In the genomic region with DNA sequence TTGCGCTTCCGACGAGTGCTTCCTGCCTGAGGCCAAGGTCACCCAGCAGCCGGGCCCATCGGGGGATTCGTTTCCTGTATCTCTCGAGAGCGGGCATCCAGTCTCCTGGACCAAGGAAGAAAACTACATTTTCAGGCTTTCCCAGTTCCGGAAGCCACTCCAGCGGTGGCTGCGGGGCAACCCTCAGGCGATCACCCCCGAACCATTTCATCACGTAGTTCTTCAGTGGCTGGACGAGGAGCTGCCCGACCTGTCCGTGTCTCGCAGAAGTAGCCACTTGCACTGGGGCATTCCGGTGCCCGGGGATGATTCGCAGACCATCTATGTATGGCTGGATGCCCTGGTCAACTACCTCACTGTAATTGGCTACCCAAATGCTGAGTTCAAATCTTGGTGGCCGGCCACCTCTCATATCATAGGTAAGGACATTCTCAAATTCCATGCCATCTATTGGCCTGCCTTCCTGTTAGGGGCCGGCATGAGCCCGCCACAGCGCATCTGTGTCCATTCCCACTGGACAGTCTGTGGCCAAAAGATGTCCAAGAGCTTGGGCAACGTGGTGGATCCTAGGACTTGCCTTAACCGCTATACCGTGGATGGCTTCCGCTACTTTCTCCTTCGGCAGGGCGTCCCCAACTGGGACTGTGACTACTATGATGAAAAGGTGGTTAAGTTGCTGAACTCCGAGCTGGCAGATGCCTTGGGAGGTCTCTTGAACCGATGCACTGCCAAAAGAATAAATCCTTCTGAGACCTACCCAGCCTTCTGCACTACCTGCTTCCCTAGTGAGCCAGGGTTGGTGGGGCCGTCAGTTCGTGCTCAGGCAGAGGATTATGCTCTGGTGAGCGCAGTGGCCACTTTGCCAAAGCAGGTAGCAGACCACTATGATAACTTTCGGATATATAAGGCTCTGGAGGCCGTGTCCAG, we compare ENCODE assay signal across 2 cellular contexts.
TF ChIP-seq lines count a peak whose summit lies in the region.

No MANE protein-coding gene starts in this region.

TF ChIP-seq in HCT116, 20 proteins besides CTCF, POLR2A, EP300 and RAD21 (continued from another document):
- TF ChIP-seq, protein P1, sequence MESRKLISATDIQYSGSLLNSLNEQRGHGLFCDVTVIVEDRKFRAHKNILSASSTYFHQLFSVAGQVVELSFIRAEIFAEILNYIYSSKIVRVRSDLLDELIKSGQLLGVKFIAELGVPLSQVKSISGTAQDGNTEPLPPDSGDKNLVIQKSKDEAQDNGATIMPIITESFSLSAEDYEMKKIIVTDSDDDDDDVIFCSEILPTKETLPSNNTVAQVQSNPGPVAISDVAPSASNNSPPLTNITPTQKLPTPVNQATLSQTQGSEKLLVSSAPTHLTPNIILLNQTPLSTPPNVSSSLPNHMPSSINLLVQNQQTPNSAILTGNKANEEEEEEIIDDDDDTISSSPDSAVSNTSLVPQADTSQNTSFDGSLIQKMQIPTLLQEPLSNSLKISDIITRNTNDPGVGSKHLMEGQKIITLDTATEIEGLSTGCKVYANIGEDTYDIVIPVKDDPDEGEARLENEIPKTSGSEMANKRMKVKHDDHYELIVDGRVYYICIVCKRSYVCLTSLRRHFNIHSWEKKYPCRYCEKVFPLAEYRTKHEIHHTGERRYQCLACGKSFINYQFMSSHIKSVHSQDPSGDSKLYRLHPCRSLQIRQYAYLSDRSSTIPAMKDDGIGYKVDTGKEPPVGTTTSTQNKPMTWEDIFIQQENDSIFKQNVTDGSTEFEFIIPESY (IDR thresholded peaks at IDR 0.05; ENCODE audit: extremely low read depth, insufficient replicate concordance, low read length): no peak
- TF ChIP-seq ZNF274 (IDR thresholded peaks at IDR 0.05; ENCODE audit: low read depth, low read length) (no peak), YY1 (IDR thresholded peaks at IDR 0.05; ENCODE audit: extremely low read depth, insufficient replicate concordance, low read depth, low read length) (no peak), MAX (IDR thresholded peaks at IDR 0.05) (no peak), SP1 (IDR thresholded peaks at IDR 0.05; ENCODE audit: low read depth) (no peak), JUND (IDR thresholded peaks at IDR 0.05) (no peak), CEBPB (IDR thresholded peaks at IDR 0.05; ENCODE audit: low read depth) (no peak)

TF ChIP-seq in neural cell, 6 proteins besides CTCF, POLR2A, EP300 and RAD21 (continued from another document):
- TF ChIP-seq EZH2 (IDR thresholded peaks at IDR 0.05; ENCODE audit: borderline replicate concordance, insufficient read depth, low read length, poor library complexity, severe bottlenecking) (no peak), TAF1 (IDR thresholded peaks at IDR 0.05; ENCODE audit: low read depth) (no peak), MXI1 (conservative IDR thresholded peaks at IDR 0.05; ENCODE audit: poor library complexity, severe bottlenecking) (no peak), SMC3 (conservative IDR thresholded peaks at IDR 0.05; ENCODE audit: poor library complexity) (no peak), POLR2AphosphoS5 (IDR thresholded peaks at IDR 0.05) (no peak)
